2 cellular contexts compared by ENCODE assay signal in the genomic region with DNA sequence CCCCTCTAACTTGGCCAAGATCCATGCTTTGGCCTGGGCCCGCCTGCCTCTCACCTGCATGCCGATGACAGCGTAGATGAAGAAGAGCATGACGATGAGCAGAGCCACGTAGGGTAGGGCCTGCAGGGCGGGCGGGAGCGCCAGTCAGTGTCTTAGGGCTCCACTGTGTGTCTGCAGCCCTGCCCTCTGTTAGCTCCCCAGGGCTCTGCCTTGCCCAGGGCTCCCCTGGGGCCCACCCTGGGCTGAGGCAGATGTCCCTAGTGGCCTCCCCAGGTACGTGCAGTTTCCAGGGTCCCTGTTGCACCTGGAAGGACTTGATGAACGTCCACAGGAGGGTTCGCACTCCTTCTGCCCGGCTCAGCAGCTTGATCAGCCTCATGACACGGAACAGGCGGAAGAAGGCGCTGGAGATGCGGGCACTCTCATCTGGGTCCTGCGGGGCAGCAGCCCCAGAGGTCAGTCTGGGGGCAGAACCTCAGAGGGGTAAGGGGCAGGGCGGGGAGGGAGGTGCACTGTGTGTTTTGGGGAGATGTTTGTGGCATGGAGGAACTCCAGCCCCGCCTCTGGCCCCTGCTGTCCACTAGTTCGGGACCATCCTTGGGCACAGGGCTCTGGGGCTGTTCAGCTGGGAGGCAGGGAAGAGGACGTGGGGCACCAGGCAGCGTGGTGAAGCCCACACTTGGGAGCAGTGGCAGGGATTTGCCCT.
TF ChIP-seq lines count a peak whose summit lies in the region.

No MANE protein-coding gene starts in this region.

TF ChIP-seq in SK-N-SH, 30 proteins besides CTCF, POLR2A, EP300 and RAD21:
- TF ChIP-seq REST (IDR thresholded peaks at IDR 0.05; ENCODE audit: low read depth, low read length) (no peak), NFIC (IDR thresholded peaks at IDR 0.05; ENCODE audit: borderline replicate concordance) (no peak), FOXJ3 (CRISPR knock-in tag; IDR thresholded peaks at IDR 0.05) (no peak), POLR2AphosphoS5 (IDR thresholded peaks at IDR 0.05; ENCODE audit: low read depth, low read length) (no peak), NRF1 (IDR thresholded peaks at IDR 0.05; ENCODE audit: low read depth, low read length) (no peak), MEF2A (IDR thresholded peaks at IDR 0.05; ENCODE audit: borderline replicate concordance, low read depth) (no peak), USF1 (IDR thresholded peaks at IDR 0.05; ENCODE audit: borderline replicate concordance, low read depth) (no peak), TEAD4 (IDR thresholded peaks at IDR 0.05; ENCODE audit: borderline replicate concordance, insufficient read depth) (no peak), JUND (IDR thresholded peaks at IDR 0.05) (no peak), GATA2 (CRISPR knock-in tag; IDR thresholded peaks at IDR 0.05) (no peak), EZH2phosphoT487 (IDR thresholded peaks at IDR 0.05; ENCODE audit: borderline replicate concordance, low read depth) (no peak), GABPA (IDR thresholded peaks at IDR 0.05; ENCODE audit: low read depth) (no peak), FOSL2 (IDR thresholded peaks at IDR 0.05; ENCODE audit: borderline replicate concordance, low read depth) (no peak)
- TF ChIP-seq, protein P1, sequence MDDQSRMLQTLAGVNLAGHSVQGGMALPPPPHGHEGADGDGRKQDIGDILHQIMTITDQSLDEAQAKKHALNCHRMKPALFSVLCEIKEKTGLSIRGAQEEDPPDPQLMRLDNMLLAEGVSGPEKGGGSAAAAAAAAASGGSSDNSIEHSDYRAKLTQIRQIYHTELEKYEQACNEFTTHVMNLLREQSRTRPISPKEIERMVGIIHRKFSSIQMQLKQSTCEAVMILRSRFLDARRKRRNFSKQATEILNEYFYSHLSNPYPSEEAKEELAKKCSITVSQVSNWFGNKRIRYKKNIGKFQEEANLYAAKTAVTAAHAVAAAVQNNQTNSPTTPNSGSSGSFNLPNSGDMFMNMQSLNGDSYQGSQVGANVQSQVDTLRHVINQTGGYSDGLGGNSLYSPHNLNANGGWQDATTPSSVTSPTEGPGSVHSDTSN (IDR thresholded peaks at IDR 0.05), result no peak
- TF ChIP-seq, protein P2, sequence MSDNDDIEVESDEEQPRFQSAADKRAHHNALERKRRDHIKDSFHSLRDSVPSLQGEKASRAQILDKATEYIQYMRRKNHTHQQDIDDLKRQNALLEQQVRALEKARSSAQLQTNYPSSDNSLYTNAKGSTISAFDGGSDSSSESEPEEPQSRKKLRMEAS (IDR thresholded peaks at IDR 0.05; ENCODE audit: low read depth), result no peak

TF ChIP-seq in SK-N-SH treated with all-trans-retinoic acid at 6 μM for 48 hours, 23 proteins besides CTCF, POLR2A, EP300 and RAD21 (continued from another document):
- no peak for TF ChIP-seq TSHZ2 (CRISPR knock-in tag; IDR thresholded peaks at IDR 0.05)
- TF ChIP-seq ZC3H10 (CRISPR knock-in tag; IDR thresholded peaks at IDR 0.05), result no peak
- TF ChIP-seq ZNF565 (CRISPR knock-in tag; conservative IDR thresholded peaks at IDR 0.05; ENCODE audit: low read depth), result no peak
- TF ChIP-seq OSR1 (CRISPR knock-in tag; IDR thresholded peaks at IDR 0.05), result no peak
- no peak for TF ChIP-seq ZNF70 (CRISPR knock-in tag; IDR thresholded peaks at IDR 0.05)
- no peak for TF ChIP-seq SNAI2 (CRISPR knock-in tag; IDR thresholded peaks at IDR 0.05)
- TF ChIP-seq ZNF8 (CRISPR knock-in tag; IDR thresholded peaks at IDR 0.05), result no peak
- TF ChIP-seq CSRNP3 (CRISPR knock-in tag; IDR thresholded peaks at IDR 0.05), result no peak
- TF ChIP-seq, protein P3, sequence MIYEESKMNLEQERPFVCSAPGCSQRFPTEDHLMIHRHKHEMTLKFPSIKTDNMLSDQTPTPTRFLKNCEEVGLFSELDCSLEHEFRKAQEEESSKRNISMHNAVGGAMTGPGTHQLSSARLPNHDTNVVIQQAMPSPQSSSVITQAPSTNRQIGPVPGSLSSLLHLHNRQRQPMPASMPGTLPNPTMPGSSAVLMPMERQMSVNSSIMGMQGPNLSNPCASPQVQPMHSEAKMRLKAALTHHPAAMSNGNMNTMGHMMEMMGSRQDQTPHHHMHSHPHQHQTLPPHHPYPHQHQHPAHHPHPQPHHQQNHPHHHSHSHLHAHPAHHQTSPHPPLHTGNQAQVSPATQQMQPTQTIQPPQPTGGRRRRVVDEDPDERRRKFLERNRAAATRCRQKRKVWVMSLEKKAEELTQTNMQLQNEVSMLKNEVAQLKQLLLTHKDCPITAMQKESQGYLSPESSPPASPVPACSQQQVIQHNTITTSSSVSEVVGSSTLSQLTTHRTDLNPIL (CRISPR knock-in tag; IDR thresholded peaks at IDR 0.05; ENCODE audit: low read depth), result no peak
- no peak for TF ChIP-seq ARNTL (CRISPR knock-in tag; IDR thresholded peaks at IDR 0.05; ENCODE audit: borderline replicate concordance, low read depth)
- TF ChIP-seq BACH2 (CRISPR knock-in tag; IDR thresholded peaks at IDR 0.05; ENCODE audit: borderline replicate concordance), result no peak
- TF ChIP-seq ZFP3 (CRISPR knock-in tag; IDR thresholded peaks at IDR 0.05), result no peak
- no peak for TF ChIP-seq TOX (CRISPR knock-in tag; IDR thresholded peaks at IDR 0.05; ENCODE audit: borderline replicate concordance)
- TF ChIP-seq RARB (CRISPR knock-in tag; IDR thresholded peaks at IDR 0.05), result no peak
- no peak for TF ChIP-seq GLIS3 (CRISPR knock-in tag; IDR thresholded peaks at IDR 0.05)
- TF ChIP-seq TCF4 (CRISPR knock-in tag; IDR thresholded peaks at IDR 0.05; ENCODE audit: borderline replicate concordance), result no peak
- no peak for TF ChIP-seq ISL1 (CRISPR knock-in tag; IDR thresholded peaks at IDR 0.05)
